Comparison of ENCODE assay signal across 8 cellular contexts in the genomic region with DNA sequence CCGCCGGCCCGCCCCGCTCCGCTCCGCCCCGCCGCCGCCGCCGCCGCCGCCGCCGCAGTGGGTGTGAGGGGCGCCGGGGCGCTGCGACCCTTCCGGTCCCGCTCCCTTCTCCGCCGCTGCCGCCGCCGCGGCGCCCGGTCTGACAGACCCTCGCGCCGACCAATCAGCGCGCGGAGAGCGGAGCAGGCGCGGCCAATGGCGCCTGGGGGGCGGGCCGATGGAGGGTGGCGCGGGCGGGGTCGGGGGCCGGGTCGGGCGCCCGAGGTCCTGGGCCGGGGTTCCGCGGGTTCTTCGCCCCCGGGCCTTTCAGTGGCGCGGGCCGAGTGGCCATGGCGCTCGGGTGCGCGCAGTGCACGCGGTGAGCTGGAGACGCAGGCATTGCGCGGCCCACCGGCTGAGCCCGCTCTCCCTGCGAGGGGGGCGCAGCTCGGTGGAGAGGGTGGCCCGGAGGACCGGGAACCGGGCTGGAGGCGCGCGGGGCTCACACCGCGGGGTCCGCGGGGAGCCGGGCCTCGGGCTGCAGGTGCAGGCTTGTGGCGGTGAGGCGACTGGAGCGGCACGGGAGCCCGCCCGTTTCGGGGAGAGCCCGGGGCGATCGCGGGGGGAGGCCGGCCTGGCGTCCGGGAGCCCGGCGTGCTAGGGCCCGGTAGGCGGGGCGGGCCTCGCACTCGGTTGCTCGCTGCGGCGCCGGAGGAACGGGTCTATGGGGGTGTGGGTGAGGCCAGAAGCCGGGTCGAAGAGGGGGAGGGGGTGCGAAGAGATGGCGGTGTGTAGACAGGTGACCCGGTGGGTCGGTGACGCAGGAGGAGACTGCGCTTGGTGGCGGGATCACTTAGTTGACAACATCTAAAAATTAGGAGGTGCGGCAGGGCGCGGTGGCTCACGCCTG. TPM values are rescaled to one million over a fixed set of nuclear protein-coding genes. Genes with fewer than 3 reads are reported as not detected.
DNase-seq lines count a peak whose midpoint lies in the region; ATAC-seq and TF ChIP-seq lines count a peak whose summit lies in the region.

MAPK9 (minus strand) TSS at position 141 of the 889 bp plus-strand sequence. CDS start 11,522 bp downstream, outside the sequence.

- peaks cover 49% of the 10 kb centered on the region for H3K79me2 ChIP-seq in OCI-LY3 (ENCODE audit: low read length)

- peak within 1 kb of the TSS; percentile 100 for H3K4me3 ChIP-seq in OCI-LY3 (ENCODE audit: low read length)
- peak within 1 kb of the TSS; percentile 89 for H3K4me3 ChIP-seq in epithelial cell of proximal tubule (ENCODE audit: low read depth, low read length)
- H3K4me3 ChIP-seq in mucosa of rectum (ENCODE audit: low read length in 2 of 2) = peak within 1 kb of the TSS; percentile 77 to 81

- TF ChIP-seq CTCF in OCI-LY3 (IDR thresholded peaks at IDR 0.05; ENCODE audit: low read depth, low read length) (no peak), epithelial cell of proximal tubule (conservative IDR thresholded peaks at IDR 0.05; ENCODE audit: low read depth, low read length) (no peak)

- H3K27ac ChIP-seq in OCI-LY3 (ENCODE audit: low read length) (peak within 1 kb of the TSS; percentile 64), mucosa of rectum (ENCODE audit: low read depth in 2 of 2, low read length in 2 of 2) (peak within 1 kb of the TSS; percentile 85 to 91)

- H3K27me3 ChIP-seq in OCI-LY3 (ENCODE audit: low read depth, low read length) = no peaks in the 10 kb centered on the region
- H3K27me3 ChIP-seq in mucosa of rectum (ENCODE audit: control insufficient read depth in 2 of 2, insufficient read depth in 2 of 2, low read length in 2 of 2) = no peaks in the 10 kb centered on the region

- H3K36me3 ChIP-seq in OCI-LY3 (replicated peaks; ENCODE audit: low read depth, low read length) (peaks cover 19% of the 10 kb centered on the region), mucosa of rectum (ENCODE audit: control insufficient read depth in 2 of 2, insufficient read depth in 2 of 2, low read length in 2 of 2) (peaks cover 0 to 3% of the 10 kb centered on the region in 2 donors)

- H3K9ac ChIP-seq in OCI-LY3 (ENCODE audit: low read length) = peak within 1 kb of the TSS; percentile 87
- peak within 1 kb of the TSS; percentile 68 to 76 for H3K9ac ChIP-seq in mucosa of rectum (ENCODE audit: low read depth in 1 of 2, low read length in 2 of 2)

- peaks cover 15% of the 10 kb centered on the region for H4K20me1 ChIP-seq in OCI-LY3 (ENCODE audit: insufficient read depth, low read length)

- peaks cover 13% of the 10 kb centered on the region for H3K4me1 ChIP-seq in OCI-LY3 (ENCODE audit: low read length)
- peaks cover 8 to 11% of the 10 kb centered on the region in 2 donors for H3K4me1 ChIP-seq in mucosa of rectum (ENCODE audit: control insufficient read depth in 2 of 2, insufficient read depth in 2 of 2, low read length in 2 of 2)

- H3K9me3 ChIP-seq in OCI-LY3 (ENCODE audit: insufficient read depth, low read length) (no peaks in the 10 kb centered on the region), mucosa of rectum (ENCODE audit: control insufficient read depth in 2 of 2, low read length in 2 of 2) (no peaks in the 10 kb centered on the region)

- ATAC-seq in GM19455 (IDR thresholded peaks at IDR 0.05; ENCODE audit: unreplicated experiment) = peak; percentile 87

- DNase-seq in COLO668 (lab: John Stamatoyannopoulos, UW; ENCODE audit: unreplicated experiment) = peak; percentile 89
- peak; percentile 72 for DNase-seq in HK-2 (ENCODE audit: unreplicated experiment)
- peak; percentile 75 for DNase-seq in activated T-cell treated with anti-CD3 and anti-CD28 coated beads for 4 hours
- no peak for DNase-seq in epithelial cell of proximal tubule (ENCODE audit: low read depth)
- peak; percentile 49 to 61 for DNase-seq in stimulated activated CD8-positive, alpha-beta memory T cell treated with anti-CD3 and anti-CD28 coated beads, Interleukin-4, amount 100 ng/mL, for 4 hours (ENCODE audit: low read depth in 2 of 2, low spot score in 1 of 2)

- H3K4me2 ChIP-seq in OCI-LY3 (ENCODE audit: low read length) = peak within 1 kb of the TSS; percentile 92

- H2AFZ ChIP-seq in OCI-LY3 (ENCODE audit: low read depth, low read length) = peak within 1 kb of the TSS; percentile 84

RNA-seq across cellular contexts. Expression of gene MAPK9, which starts in this region (rescaled TPM):
- 22.0 and 23.9 TPM in 2 replicates for total RNA-seq in epithelial cell of proximal tubule
